10 cellular contexts compared by ENCODE assay signal in the genomic region with DNA sequence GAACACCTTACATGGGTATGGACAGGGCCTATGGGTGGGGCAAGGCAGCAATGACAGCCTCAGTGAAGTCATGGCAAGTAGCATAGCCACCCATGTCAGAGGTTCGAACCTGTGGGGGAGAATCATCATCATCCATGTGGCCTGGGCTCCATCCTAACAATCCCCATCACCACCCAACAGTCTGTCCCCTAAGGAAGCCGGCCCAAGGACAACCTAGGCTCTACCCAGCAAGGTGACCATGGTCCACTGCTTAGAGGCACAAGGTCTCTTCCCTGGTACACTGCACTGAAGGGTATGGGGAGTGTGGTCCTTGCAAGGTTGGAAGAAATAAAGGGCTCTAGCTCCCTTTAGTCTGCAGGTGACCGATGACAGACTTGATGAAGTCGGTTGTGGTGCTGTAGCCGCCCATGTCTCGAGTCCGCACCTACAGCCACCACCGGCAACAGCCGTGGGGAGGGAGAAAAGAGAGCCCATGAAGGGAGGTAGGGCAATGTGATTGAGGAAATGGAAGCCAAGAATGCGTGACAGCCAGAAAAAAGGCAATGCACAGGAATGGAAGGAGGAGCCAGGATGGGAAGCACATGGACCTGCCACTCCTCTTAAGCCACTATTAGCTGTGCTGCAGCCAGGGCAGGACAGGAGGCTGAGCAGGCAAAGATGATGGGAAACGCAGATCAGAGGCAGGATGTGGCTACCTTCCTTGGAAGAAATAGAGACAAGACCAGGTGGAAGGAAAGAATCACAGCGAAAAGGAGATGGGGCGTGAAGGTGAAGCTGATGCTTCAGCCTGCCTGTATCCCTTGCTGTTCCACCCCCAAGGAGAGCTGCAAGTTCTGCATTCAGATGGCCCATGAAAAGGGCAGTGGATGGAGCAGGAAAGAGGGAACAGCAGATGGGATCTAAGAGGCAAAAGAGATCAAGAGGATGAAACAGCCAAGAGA. TPM values are rescaled to one million over a fixed set of nuclear protein-coding genes. Genes with fewer than 3 reads are reported as not detected.
DNase-seq lines count a peak whose midpoint lies in the region; ATAC-seq and TF ChIP-seq lines count a peak whose summit lies in the region.
"Had no signal": no experiment of that assay in that cellular context is flagged by ENCODE, and none has a peak within 500 bp of the region (broad histone marks: within the 10 kb centered on the region; RNA-seq: fewer than 3 reads in every experiment).

No MANE protein-coding gene starts in this region.

- H3K4me2 ChIP-seq in GM23248 (ENCODE audit: unreplicated experiment): no peak overlapping the region

- in situ Hi-C loops in HAP-1 (cut with MboI; ENCODE audit: low sequenced_read_pairs) (no loop called here), GM23248 (cut with MboI) (no loop called here)

- H3K36me3 ChIP-seq in HAP-1 (replicated peaks) (peaks cover 83% of the 10 kb centered on the region), SK-N-MC (ENCODE audit: insufficient read depth, low read length) (peaks cover 72% of the 10 kb centered on the region), left ventricle myocardium inferior (peaks cover 94% of the 10 kb centered on the region), GM23248 (ENCODE audit: low read depth) (peaks cover 46% of the 10 kb centered on the region), sigmoid colon (peaks cover 57 to 90% (median 72%) of the 10 kb centered on the region in 4 donors)

- no peak for ATAC-seq in GM19324 (IDR thresholded peaks at IDR 0.05; ENCODE audit: low FRiP score, unreplicated experiment)

- TF ChIP-seq CTCF in left ventricle myocardium inferior (IDR thresholded peaks at IDR 0.05; ENCODE audit: borderline replicate concordance) (no peak), sigmoid colon (IDR thresholded peaks at IDR 0.05) (no peak)

- H3F3A ChIP-seq in GM23248 (ENCODE audit: insufficient read depth): peaks cover 56% of the 10 kb centered on the region

- H3K9me2 ChIP-seq in GM23248 (ENCODE audit: insufficient read depth): no peaks in the 10 kb centered on the region

- peaks cover 60% of the 10 kb centered on the region for H3K79me2 ChIP-seq in GM23248 (ENCODE audit: insufficient read depth)

- H3K27me3 ChIP-seq in HAP-1 (ENCODE audit: low read depth): no peaks in the 10 kb centered on the region
- H3K27me3 ChIP-seq in left ventricle myocardium inferior (ENCODE audit: low read depth): no peaks in the 10 kb centered on the region
- no peaks in the 10 kb centered on the region for H3K27me3 ChIP-seq in GM23248 (replicated peaks; ENCODE audit: insufficient read depth)
- no peaks in the 10 kb centered on the region for H3K27me3 ChIP-seq in sigmoid colon

- H3K4me3 ChIP-seq in HAP-1 (no peak overlapping the region), SK-N-MC (no peak overlapping the region), left ventricle myocardium inferior (no peak overlapping the region), GM23248 (no peak overlapping the region), sigmoid colon (no peak overlapping the region)

- TF ChIP-seq EP300 in sigmoid colon (IDR thresholded peaks at IDR 0.05): no peak

- DNase-seq in DMS 273 (lab: John Stamatoyannopoulos, UW; ENCODE audit: unreplicated experiment): peak; percentile 84
- peak; percentile 32 to 50 for DNase-seq in HAP-1 (ENCODE audit: low spot score in 2 of 2)
- DNase-seq in SK-N-MC (ENCODE audit: low read depth, low spot score): no peak
- DNase-seq in iPS-NIHi7 (ENCODE audit: extremely low spot score): peak; percentile 35
- DNase-seq in left ventricle myocardium inferior: no peak
- no peak for DNase-seq in GM23248
- DNase-seq in sigmoid colon: no peak
- DNase-seq: H7, naive B cell had no signal

- H3K9ac ChIP-seq in SK-N-MC (ENCODE audit: insufficient read length) (no peak overlapping the region), GM23248 (no peak overlapping the region)

- no peak overlapping the region for H2AFZ ChIP-seq in GM23248

- H3K4me1 ChIP-seq in HAP-1 (peaks cover 14% of the 10 kb centered on the region), left ventricle myocardium inferior (peaks cover 28% of the 10 kb centered on the region), GM23248 (ENCODE audit: insufficient read depth) (peaks cover 6% of the 10 kb centered on the region; the same call in 1 of the 2 replicates), sigmoid colon (peaks cover 0 to 24% (median 23%) of the 10 kb centered on the region in 4 donors)

- WGBS in GM23248 (ENCODE audit: low coverage in 1 of 2, low lambda C conversion rate in 2 of 2, missing lambda C conversion rate in 2 of 2), 2 experiments: 71 to 78% methylated on average over 13 of the region's 13 CpGs
- WGBS in sigmoid colon, 2 donors: 73 to 81% methylated on average over 13 of the region's 13 CpGs

- no peaks in the 10 kb centered on the region for H4K20me1 ChIP-seq in GM23248 (ENCODE audit: insufficient read depth)

- H3K27ac ChIP-seq in SK-N-MC (peak overlapping the region; percentile 42), left ventricle myocardium inferior (replicated peaks) (no peak overlapping the region), GM23248 (no peak overlapping the region), sigmoid colon (no peak overlapping the region)

- H3K9me3 ChIP-seq in HAP-1: no peaks in the 10 kb centered on the region
- no peaks in the 10 kb centered on the region for H3K9me3 ChIP-seq in SK-N-MC (ENCODE audit: low read depth, low read length)
- no peaks in the 10 kb centered on the region for H3K9me3 ChIP-seq in left ventricle myocardium inferior (replicated peaks)
- H3K9me3 ChIP-seq in GM23248 (ENCODE audit: low read depth): no peaks in the 10 kb centered on the region
- no peaks in the 10 kb centered on the region for H3K9me3 ChIP-seq in sigmoid colon

- TF ChIP-seq POLR2A in sigmoid colon (IDR thresholded peaks at IDR 0.05): no peak

- intact Hi-C loops in left ventricle myocardium inferior (cut with micrococcal nuclease): no loop called here
- intact Hi-C loops in sigmoid colon (cut with DNase I): no loop called here

RNA-seq across cellular contexts. Expression of a gene that starts 5.3 kb away (rescaled TPM):
- 220 TPM for total RNA-seq in left ventricle myocardium inferior
- total RNA-seq in GM23248 (2014; rRNA removed; shearing (Covaris generic)): 76.3 and 91.1 TPM in 2 replicates
- polyA plus RNA-seq in GM23248 (2016; fragmentation: Nextera tagmentation; extraction: Ambion mirVana): 75.6 and 79.5 TPM in 2 replicates
- 100 to 1,000 TPM; 105 to 131 (median 122) TPM for total RNA-seq in sigmoid colon
- polyA plus RNA-seq in sigmoid colon: 100 to 1,000 TPM; 103 to 121 (median 112) TPM

RNA-seq across cellular contexts. Expression of a gene that starts 6.3 kb away (rescaled TPM):
- total RNA-seq in left ventricle myocardium inferior: 47.3 TPM
- 123 and 130 TPM in 2 replicates for total RNA-seq in GM23248 (2014; rRNA removed; shearing (Covaris generic))
- polyA plus RNA-seq in GM23248 (2016; fragmentation: Nextera tagmentation; extraction: Ambion mirVana): 139 and 149 TPM in 2 replicates
- 10 to 100 TPM; 53.2 to 69.8 (median 65.2) TPM for total RNA-seq in sigmoid colon
- polyA plus RNA-seq in sigmoid colon: 100 to 1,000 TPM in 1 of 3 donors, 10 to 100 TPM in 2; 33.6 to 152 (median 47.6) TPM

RNA-seq across cellular contexts. Expression of a gene that starts 33.9 kb away (rescaled TPM):
- total RNA-seq in left ventricle myocardium inferior (4.9 TPM), sigmoid colon (10 to 100 TPM; 14.8 to 37.5 (median 30.8) TPM)
- total RNA-seq in GM23248 (2014; rRNA removed; shearing (Covaris generic)): 0.76 TPM in 1 of 2 replicates, not detected in the other
- polyA plus RNA-seq in GM23248 (2016; fragmentation: Nextera tagmentation; extraction: Ambion mirVana) (0.36 TPM in 1 of 2 replicates, not detected in the other), sigmoid colon (1 to 10 TPM; 1.2 to 4.6 (median 1.2) TPM)

Comparison
In these comparisons a context has a peak if more than half of its experiments do, and no peak if none do; other contexts are left out.
1. DNase-seq: peak in DMS 273 (single experiment), HAP-1 (2 of 2) and iPS-NIHi7 (single experiment); none in SK-N-MC (single experiment), left ventricle myocardium inferior (single experiment), GM23248 (single experiment) and sigmoid colon (single experiment).